Comparison of ENCODE assay signal across 8 cellular contexts in genomic region chr19:36114763-36115452, GRCh38. TPM values are rescaled to one million over a fixed set of nuclear protein-coding genes. Genes with fewer than 3 reads are reported as not detected.
DNase-seq lines count a peak whose midpoint lies in the region; ATAC-seq and TF ChIP-seq lines count a peak whose summit lies in the region.

POLR2I (minus strand) TSS chr19:36114875; CDS start chr19:36114856, 19 bp downstream.

- POLR2A ChIA-PET in CD8-positive, alpha-beta T cell (lab: Charles Lee) = interaction anchor here (0.7 to 3.2 kb wide), 9 partner anchors 12 to 1792 kb away, joined by 3 to 21 read pairs (median 5); partner anchors contain the start of genes ALKBH6, CAPNS1, SIPA1L3 and THAP8

- H3K4me1 Mint-ChIP-seq in CD8-positive, alpha-beta T cell (ENCODE audit: low read depth) = peaks cover 39% of the 10 kb centered on the region

- no peaks in the 10 kb centered on the region for H3K9me3 ChIP-seq in CD8-positive, alpha-beta T cell (ENCODE audit: low read length)
- no peaks in the 10 kb centered on the region for H3K9me3 ChIP-seq in ectodermal cell (ENCODE audit: control insufficient read depth, low read length)
- no peaks in the 10 kb centered on the region for H3K9me3 ChIP-seq in lower lobe of right lung

- no peaks in the 10 kb centered on the region for H3K27me3 Mint-ChIP-seq in CD8-positive, alpha-beta T cell (ENCODE audit: low read depth)

- H3K27me3 ChIP-seq in CD8-positive, alpha-beta T cell (ENCODE audit: insufficient read depth, low read length) = no peaks in the 10 kb centered on the region
- H3K27me3 ChIP-seq in ectodermal cell (ENCODE audit: control insufficient read depth, insufficient read depth, low read length, poor library complexity, severe bottlenecking) = no peaks in the 10 kb centered on the region
- H3K27me3 ChIP-seq in lower lobe of right lung (ENCODE audit: low read depth) = no peaks in the 10 kb centered on the region

- H3K27ac Mint-ChIP-seq in CD8-positive, alpha-beta T cell = peak within 1 kb of the TSS; percentile 97

- no peak for TF ChIP-seq CTCF in CD8-positive, alpha-beta T cell (IDR thresholded peaks at IDR 0.05)
- no peak for TF ChIP-seq CTCF in lower lobe of right lung (IDR thresholded peaks at IDR 0.05)

- peak within 1 kb of the TSS; percentile 92 for H3K4me3 Mint-ChIP-seq in CD8-positive, alpha-beta T cell

- peaks cover 57% of the 10 kb centered on the region for H3K36me3 Mint-ChIP-seq in CD8-positive, alpha-beta T cell

- peak; percentile 85 for ATAC-seq in CD8-positive, alpha-beta T cell
- peak; percentile 73 for ATAC-seq in GM19467 (IDR thresholded peaks at IDR 0.05; ENCODE audit: unreplicated experiment)
- peak; percentile 96 to 97 for ATAC-seq in lower lobe of right lung

- peaks cover 27% of the 10 kb centered on the region for H3K36me3 ChIP-seq in CD8-positive, alpha-beta T cell (ENCODE audit: insufficient read depth, low read length)
- peaks cover 11% of the 10 kb centered on the region for H3K36me3 ChIP-seq in ectodermal cell (ENCODE audit: control insufficient read depth, insufficient read depth, low read length)
- H3K36me3 ChIP-seq in lower lobe of right lung = peaks cover 66% of the 10 kb centered on the region

- H3K4me3 ChIP-seq in CD8-positive, alpha-beta T cell (ENCODE audit: low read depth, low read length) = peak within 1 kb of the TSS; percentile 71
- H3K4me3 ChIP-seq in ectodermal cell (ENCODE audit: insufficient read depth, low read depth, low read length) (peak within 1 kb of the TSS; percentile 87), lower lobe of right lung (peak within 1 kb of the TSS; percentile 74)

- WGBS in ectodermal cell, 2 experiments = 0% methylated on average over 59 of the region's 59 CpGs

- DNase-seq in CD8-positive, alpha-beta T cell = peak; percentile 96 to 100 (median 98)
- DNase-seq in HS-27A (ENCODE audit: low read depth) (peak; percentile 100), NK-92 (lab: John Stamatoyannopoulos, UW; ENCODE audit: unreplicated experiment) (peak; percentile 98), lower lobe of right lung (peak; percentile 99)
- peak; percentile 93 to 98 for DNase-seq in activated CD8-positive, alpha-beta memory T cell treated with anti-CD3 and anti-CD28 coated beads for 1 hour (ENCODE audit: extremely low read depth in 1 of 2, low read depth in 1 of 2)
- peak; percentile 96 to 98 (median 97) for DNase-seq in stimulated activated CD4-positive, alpha-beta T cell treated with anti-CD3 and anti-CD28 coated beads, TNF-alpha, amount 100 ng/mL, for 24 hours (ENCODE audit: low read depth in 3 of 3)

- CTCF ChIA-PET in CD8-positive, alpha-beta T cell (lab: Charles Lee) = interaction anchor here (1.5 to 4.7 kb wide), 3 partner anchors 12 to 55 kb away, joined by 3 to 30 read pairs (median 5); no protein-coding TSS in a partner anchor

- intact Hi-C loops in CD8-positive, alpha-beta T cell (cut with DNase I, micrococcal nuclease) = loop anchor here (1.0 to 10.0 kb wide), 16 partner anchors 12 to 960 kb away; partner anchors contain the start of genes ALKBH6 (in 2 of the 2), SDHAF1 (in 2 of the 2), THAP8 (in 2 of the 2) and WDR62 (in 2 of the 2)
- intact Hi-C loops in lower lobe of right lung (cut with DNase I) = no loop called here

- H3K9me3 Mint-ChIP-seq in CD8-positive, alpha-beta T cell = no peaks in the 10 kb centered on the region

- H3K4me1 ChIP-seq in CD8-positive, alpha-beta T cell (ENCODE audit: insufficient read depth, low read length) = peaks cover 18% of the 10 kb centered on the region
- H3K4me1 ChIP-seq in ectodermal cell (ENCODE audit: control insufficient read depth, insufficient read depth, low read length) (peaks cover 20% of the 10 kb centered on the region), lower lobe of right lung (peaks cover 27% of the 10 kb centered on the region)

- H3K27ac ChIP-seq in CD8-positive, alpha-beta T cell (ENCODE audit: low read depth, low read length) = peak within 1 kb of the TSS; percentile 77
- H3K27ac ChIP-seq in ectodermal cell (ENCODE audit: insufficient read depth, low read depth, low read length, poor library complexity, severe bottlenecking) (peak within 1 kb of the TSS; percentile 88), lower lobe of right lung (peak within 1 kb of the TSS; percentile 84)

RNA-seq across cellular contexts. Expression of gene POLR2I, which starts in this region (rescaled TPM):
- 10 to 100 TPM; 27.4 to 34.7 TPM for total RNA-seq in CD8-positive, alpha-beta T cell
- polyA plus RNA-seq in ectodermal cell (2013, experiment 1 of 4) = 129 TPM
- 97.5 TPM for polyA plus RNA-seq in ectodermal cell (2013, experiment 2 of 4)
- 130 TPM for polyA plus RNA-seq in ectodermal cell (2013, experiment 3 of 4)
- 132 TPM for polyA plus RNA-seq in ectodermal cell (2013, experiment 4 of 4)
- total RNA-seq in lower lobe of right lung = 38.7 TPM

Comparison
In these comparisons a context has a peak if more than half of its experiments do, and no peak if none do; other contexts are left out.
1. Peak in every context shown above with its lines: DNase-seq, ATAC-seq, H3K4me3 ChIP-seq and H3K27ac ChIP-seq.